8 cellular contexts compared by ENCODE assay signal in genomic region chr20:63009988-63010769, GRCh38.
DNase-seq lines count a peak whose midpoint lies in the region; ATAC-seq lines count a peak whose summit lies in the region.

No MANE protein-coding gene starts in this region.

- ATAC-seq in GM18499 (IDR thresholded peaks at IDR 0.05; ENCODE audit: insufficient read depth, unreplicated experiment) (peak; percentile 38), HG02571 (IDR thresholded peaks at IDR 0.05; ENCODE audit: unreplicated experiment) (peak; percentile 46), memory B cell (ENCODE audit: low read depth) (peak; percentile 63)

- H3K27ac Mint-ChIP-seq in memory B cell = peak overlapping the region; percentile 64

- H3K36me3 Mint-ChIP-seq in memory B cell = peaks cover 5% of the 10 kb centered on the region

- peaks cover 34% of the 10 kb centered on the region for H3K27me3 Mint-ChIP-seq in memory B cell

- H3K9me3 Mint-ChIP-seq in memory B cell = peaks cover 12% of the 10 kb centered on the region

- H3K4me1 Mint-ChIP-seq in memory B cell = peaks cover 12% of the 10 kb centered on the region

- H3K4me3 Mint-ChIP-seq in memory B cell = peak overlapping the region; percentile 79

- DNase-seq in NCI-H2029 (lab: John Stamatoyannopoulos, UW) = peak; percentile 78
- DNase-seq in activated T-cell treated with anti-CD3 and anti-CD28 coated beads for 1 hour (ENCODE audit: low read depth) = peak; percentile 52
- peak; percentile 33 to 34 for DNase-seq in memory B cell (ENCODE audit: low spot score in 2 of 2)
- no peak for DNase-seq in ecto neural progenitor cell (ENCODE audit: low spot score)
- no peak for DNase-seq in anterior cingulate cortex (lab: John Stamatoyannopoulos, UW)
- no peak for DNase-seq in hippocampal formation (lab: John Stamatoyannopoulos, UW)

Comparison
In these comparisons a context has a peak if more than half of its experiments do, and no peak if none do; other contexts are left out.
1. DNase-seq: peak in NCI-H2029 (single experiment), activated T-cell treated with anti-CD3 and anti-CD28 coated beads for 1 hour (single experiment) and memory B cell (2 of 2); none in ecto neural progenitor cell (single experiment), anterior cingulate cortex (0 of 58) and hippocampal formation (0 of 2).
2. Peak in every context shown above with its lines, with median percentiles within 50 percentile points of each other: ATAC-seq.